In genomic region chr18:61953161-61953560, GRCh38 we compare ENCODE assay signal across 19 cellular contexts.
DNase-seq lines count a peak whose midpoint lies in the region; ATAC-seq, FAIRE-seq and TF ChIP-seq lines count a peak whose summit lies in the region.
"Had no signal": no experiment of that assay in that cellular context is flagged by ENCODE, and none has a peak within 500 bp of the region (broad histone marks: within the 10 kb centered on the region; RNA-seq: fewer than 3 reads in every experiment).

No MANE protein-coding gene starts in this region.

- H3K36me3 ChIP-seq in Loucy (ENCODE audit: insufficient read depth, low read length) (no peaks in the 10 kb centered on the region), keratinocyte (ENCODE audit: control insufficient read depth in 2 of 2, extremely low read depth in 1 of 2, insufficient read depth in 2 of 2, low read length in 2 of 2) (no peaks in the 10 kb centered on the region), suprapubic skin (no peaks in the 10 kb centered on the region)
- H3K36me3 ChIP-seq: right atrium auricular region had no signal

- CTCF ChIA-PET in MCF 10A (lab: Yijun Ruan, JAX), result interaction anchor here (0.6 to 1.8 kb wide), 5 partner anchors 52 to 373 kb away, joined by 3 to 5 read pairs (median 3); no protein-coding TSS in a partner anchor

- no peaks in the 10 kb centered on the region for H3K9me3 Mint-ChIP-seq in MCF 10A (ENCODE audit: unreplicated experiment)

- H3K27me3 Mint-ChIP-seq in MCF 10A (ENCODE audit: insufficient read depth, unreplicated experiment), result no peaks in the 10 kb centered on the region

- H4K20me1 ChIP-seq in Loucy (ENCODE audit: insufficient read depth, low read length, poor library complexity, severe bottlenecking) (no peaks in the 10 kb centered on the region), keratinocyte (ENCODE audit: control insufficient read depth, extremely low read depth, insufficient read depth, low read length) (no peaks in the 10 kb centered on the region)

- ATAC-seq in GM18519 (IDR thresholded peaks at IDR 0.05; ENCODE audit: low FRiP score, unreplicated experiment), result no peak

- dilution Hi-C loops in keratinocyte (cut with MboI; ENCODE audit: extremely low pct_ligation_motif_present, low sequenced_read_pairs), result no loop called here

- peak; percentile 72 for FAIRE-seq in keratinocyte (lab: Jason Lieb, UNC)
- FAIRE-seq: colon, G401.6 had no signal

- H3K9me1 ChIP-seq in keratinocyte (ENCODE audit: control insufficient read depth, extremely low read depth, insufficient read depth, low read length), result no peaks in the 10 kb centered on the region

- peak overlapping the region; percentile 54 for H3K4me3 Mint-ChIP-seq in MCF 10A (ENCODE audit: unreplicated experiment)
- H3K4me3 Mint-ChIP-seq: CD14-positive monocyte had no signal

- H2AFZ ChIP-seq in Loucy (ENCODE audit: low read length), result 0 out of 2 replicates have a peak overlapping the region, but pooled peaks have one; percentile 39
- H2AFZ ChIP-seq in keratinocyte (ENCODE audit: control insufficient read depth, low read length), result no peak overlapping the region

- H3K4me1 ChIP-seq in Loucy (ENCODE audit: insufficient read depth, low read length, poor library complexity, severe bottlenecking) (no peaks in the 10 kb centered on the region), keratinocyte (ENCODE audit: control insufficient read depth, extremely low read depth, insufficient read depth, low read length) (peaks cover 48% of the 10 kb centered on the region), suprapubic skin (peaks cover 28% of the 10 kb centered on the region)
- H3K4me1 ChIP-seq: right atrium auricular region had no signal

- no peaks in the 10 kb centered on the region for H3K79me2 ChIP-seq in Loucy (ENCODE audit: insufficient read depth, low read length)
- H3K79me2 ChIP-seq in keratinocyte (ENCODE audit: control insufficient read depth, insufficient read depth, low read length), result no peaks in the 10 kb centered on the region

- no peaks in the 10 kb centered on the region for H3F3A ChIP-seq in Loucy (ENCODE audit: low read depth)

- H3K36me3 Mint-ChIP-seq in MCF 10A (ENCODE audit: insufficient read depth, unreplicated experiment), result peaks cover 6% of the 10 kb centered on the region
- H3K36me3 Mint-ChIP-seq: CD14-positive monocyte had no signal

- H3K4me3 ChIP-seq in Loucy (ENCODE audit: low read length, poor library complexity, severe bottlenecking) (no peak overlapping the region), keratinocyte (ENCODE audit: control insufficient read depth in 2 of 3, extremely low read depth in 1 of 3, insufficient read depth in 2 of 3, low read depth in 1 of 3, low read length in 3 of 3) (peak overlapping the region in 2 of 3 experiments; percentile 16 to 31), suprapubic skin (no peak overlapping the region)
- H3K4me3 ChIP-seq: right atrium auricular region had no signal

- BruUV-seq in MCF 10A (replicated peaks; lab: Mats Ljungman, UMichigan), result no TSS peak

- TF ChIP-seq EP300 in suprapubic skin (IDR thresholded peaks at IDR 0.05), result no peak

- DNase-seq in AG08395 (ENCODE audit: low spot score), result peak; percentile 24
- DNase-seq in MCF 10A (ENCODE audit: unreplicated experiment), result no peak
- no peak for DNase-seq in keratinocyte (ENCODE audit: low read depth, low spot score)
- no peak for DNase-seq in suprapubic skin (ENCODE audit: low spot score in 2 of 2)
- no peak for DNase-seq in DMS114 treated with DMSO at 0.1 percent for 48 hours (lab: John Stamatoyannopoulos, UW; ENCODE audit: unreplicated experiment)
- DNase-seq in substantia nigra (lab: John Stamatoyannopoulos, UW), result no peak
- DNase-seq: ACHN; activated CD4-positive, alpha-beta T cell treated with anti-CD3 and anti-CD28 coated beads, Interleukin-2, amount 50 U/mL, for 48 hours; aorta; NCI-H1694 treated with DMSO at 0.1 percent for 48 hours; NCI-H774; OCI-M1; SHP77 treated with DMSO at 0.1 percent for 48 hours had no signal

- H3K27ac ChIP-seq in keratinocyte (ENCODE audit: control insufficient read depth, insufficient read depth, low read length) (peak overlapping the region; percentile 91), suprapubic skin (no peak overlapping the region), substantia nigra (ENCODE audit: low read depth, low read length, poor library complexity, severe bottlenecking) (no peak overlapping the region)
- H3K27ac ChIP-seq: right atrium auricular region had no signal

- H3K9me2 ChIP-seq in Loucy (replicated peaks; ENCODE audit: low read depth, low read length), result no peaks in the 10 kb centered on the region

- 74% methylated on average over 5 of the region's 5 CpGs for WGBS in suprapubic skin

- H3K4me1 Mint-ChIP-seq in MCF 10A (ENCODE audit: insufficient read depth, unreplicated experiment), result peaks cover 35% of the 10 kb centered on the region

- no peak overlapping the region for H3K9ac ChIP-seq in Loucy (ENCODE audit: low read depth, low read length, poor library complexity, severe bottlenecking)
- H3K9ac ChIP-seq in keratinocyte (ENCODE audit: control insufficient read depth, extremely low read depth, insufficient read depth, low read length), result peak overlapping the region; percentile 23

- POLR2A ChIA-PET in MCF 10A (lab: Yijun Ruan, JAX), result interaction anchor here (1.2 to 3.7 kb wide), 4 partner anchors 10 to 59 kb away, joined by 4 to 21 read pairs (median 10); no protein-coding TSS in a partner anchor

- no peaks in the 10 kb centered on the region for H3K27me3 ChIP-seq in Loucy (ENCODE audit: insufficient read depth, low read length, poor library complexity, severe bottlenecking)
- H3K27me3 ChIP-seq in keratinocyte (ENCODE audit: control insufficient read depth, extremely low read depth, insufficient read depth, low read length), result no peaks in the 10 kb centered on the region
- H3K27me3 ChIP-seq in suprapubic skin, result no peaks in the 10 kb centered on the region
- H3K27me3 ChIP-seq: right atrium auricular region had no signal

- H3K9me3 ChIP-seq in Loucy (ENCODE audit: insufficient read depth, low read depth, low read length) (no peaks in the 10 kb centered on the region), keratinocyte (ENCODE audit: control insufficient read depth, low read depth, low read length) (no peaks in the 10 kb centered on the region), suprapubic skin (no peaks in the 10 kb centered on the region)
- H3K9me3 ChIP-seq: right atrium auricular region had no signal

- H3K4me2 ChIP-seq in Loucy (ENCODE audit: low read depth, low read length, poor library complexity, severe bottlenecking), result no peak overlapping the region
- H3K4me2 ChIP-seq in keratinocyte (ENCODE audit: control insufficient read depth, extremely low read depth, insufficient read depth, low read depth, low read length), result peak overlapping the region; percentile 29

- no peak for TF ChIP-seq CTCF in Loucy (conservative IDR thresholded peaks at IDR 0.05; ENCODE audit: low read length)
- TF ChIP-seq CTCF in MCF 10A (IDR thresholded peaks at IDR 0.05; ENCODE audit: unreplicated experiment), result no peak
- TF ChIP-seq CTCF in keratinocyte (optimal IDR thresholded peaks at IDR 0.05 in 1 of 3, IDR thresholded peaks at IDR 0.05 in 1 of 3, conservative IDR thresholded peaks at IDR 0.05 in 1 of 3; ENCODE audit: extremely low read depth in 1 of 3, insufficient read depth in 2 of 3, low read length in 3 of 3), result no peak
- TF ChIP-seq CTCF in suprapubic skin (IDR thresholded peaks at IDR 0.05), result no peak

- no peak for TF ChIP-seq POLR2A in suprapubic skin (IDR thresholded peaks at IDR 0.05)

- intact Hi-C loops in MCF 10A (cut with micrococcal nuclease), result no loop called here

- peak overlapping the region; percentile 90 for H3K27ac Mint-ChIP-seq in MCF 10A (ENCODE audit: low read depth, unreplicated experiment)

Comparison
In these comparisons a context has a peak if more than half of its experiments do, and no peak if none do; other contexts are left out.
1. H3K4me3 ChIP-seq: peak in keratinocyte (2 of 3); none in Loucy (single experiment) and suprapubic skin (single experiment).